In the genomic region with DNA sequence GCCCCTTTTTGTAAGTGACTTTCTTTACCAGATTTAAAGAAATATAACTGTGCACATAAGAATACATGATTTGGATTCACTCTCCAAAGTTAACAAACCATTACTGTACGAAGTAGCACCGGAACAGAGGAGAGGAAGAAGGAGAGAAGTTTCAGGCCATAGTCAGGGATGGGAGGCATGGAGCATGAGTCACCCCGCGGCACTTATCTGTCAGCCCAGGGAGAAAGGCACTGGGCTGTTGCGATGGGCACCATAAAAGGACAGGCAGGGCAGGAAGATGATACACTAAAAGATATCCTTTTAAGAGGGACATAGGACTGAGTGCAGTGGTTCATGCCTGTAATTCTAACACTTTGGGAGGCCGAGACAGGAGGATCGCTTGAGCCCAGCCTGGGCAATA, we compare ENCODE assay signal across 12 cellular contexts. TPM values are rescaled to one million over a fixed set of nuclear protein-coding genes. Genes with fewer than 3 reads are reported as not detected.
A peak's percentile ranks its signal among the peaks of the same experiment; 100 is the strongest.
DNase-seq lines count a peak whose midpoint lies in the region; ATAC-seq and TF ChIP-seq lines count a peak whose summit lies in the region.
"Had no signal": no experiment of that assay in that cellular context is flagged by ENCODE, and none has a peak within 500 bp of the region (broad histone marks: within the 10 kb centered on the region; RNA-seq: fewer than 3 reads in every experiment).

No MANE protein-coding gene starts in this region.

- peaks cover 3% of the 10 kb centered on the region for H4K20me1 ChIP-seq in smooth muscle cell (ENCODE audit: low read depth)

- H3K27ac ChIP-seq in adrenal gland: peak overlapping the region in 4 of 5 donors; percentile 60 to 81 (median 74)
- peak overlapping the region; percentile 70 to 89 for H3K27ac ChIP-seq in right atrium auricular region
- H3K27ac ChIP-seq in smooth muscle cell (ENCODE audit: low read depth): peak overlapping the region; percentile 66

- H3K4me1 ChIP-seq in adrenal gland (replicated peaks in 1 of 2) (peaks cover 8 to 15% of the 10 kb centered on the region in 2 donors), right atrium auricular region (peaks cover 0 to 15% of the 10 kb centered on the region in 2 donors), smooth muscle cell (ENCODE audit: low read depth) (no peaks in the 10 kb centered on the region)

- no peak overlapping the region for H3K4me2 ChIP-seq in smooth muscle cell

- intact Hi-C loops in adrenal gland (cut with DNase I): loop anchor here in 1 of 2 donors (5.0 kb wide), 1 partner anchor 105 kb away; a partner anchor contains a TSS

- H3K27me3 ChIP-seq in adrenal gland: no peaks in the 10 kb centered on the region
- H3K27me3 ChIP-seq in right atrium auricular region: no peaks in the 10 kb centered on the region
- H3K27me3 ChIP-seq in smooth muscle cell (ENCODE audit: low read depth): no peaks in the 10 kb centered on the region

- H3K9me3 Mint-ChIP-seq in HFFc6: no peaks in the 10 kb centered on the region
- H3K9me3 Mint-ChIP-seq: naive B cell had no signal

- H2AFZ ChIP-seq in smooth muscle cell (ENCODE audit: low read depth): no peak overlapping the region

- H3K4me1 Mint-ChIP-seq in HFFc6 (ENCODE audit: low read depth): peaks cover 35% of the 10 kb centered on the region
- H3K4me1 Mint-ChIP-seq: naive B cell had no signal

- H3K36me3 ChIP-seq in adrenal gland (replicated peaks in 1 of 2) (peaks cover 0 to 5% of the 10 kb centered on the region in 2 donors), right atrium auricular region (peaks cover 17% of the 10 kb centered on the region), smooth muscle cell (ENCODE audit: low read depth) (no peaks in the 10 kb centered on the region)

- no peak overlapping the region for H3K9ac ChIP-seq in smooth muscle cell (ENCODE audit: low read depth)

- H3K4me3 ChIP-seq in adrenal gland: no peak overlapping the region
- H3K4me3 ChIP-seq in right atrium auricular region: no peak overlapping the region
- H3K4me3 ChIP-seq in smooth muscle cell: no peak overlapping the region

- H3K4me3 Mint-ChIP-seq in HFFc6: no peak overlapping the region
- H3K4me3 Mint-ChIP-seq: naive B cell had no signal

- no peaks in the 10 kb centered on the region for H3K27me3 Mint-ChIP-seq in HFFc6 (ENCODE audit: insufficient read depth)
- H3K27me3 Mint-ChIP-seq: naive B cell had no signal

- no peak for TF ChIP-seq POLR2A in adrenal gland (IDR thresholded peaks at IDR 0.05)

- H3K9me3 ChIP-seq in adrenal gland (replicated peaks in 1 of 3) (no peaks in the 10 kb centered on the region), right atrium auricular region (no peaks in the 10 kb centered on the region), smooth muscle cell (replicated peaks; ENCODE audit: low read depth) (no peaks in the 10 kb centered on the region)

- H3F3A ChIP-seq in smooth muscle cell (ENCODE audit: low read depth): peaks cover 20% of the 10 kb centered on the region

- peak overlapping the region; percentile 72 for H3K27ac Mint-ChIP-seq in HFFc6

- ATAC-seq in HG03469 (IDR thresholded peaks at IDR 0.05; ENCODE audit: unreplicated experiment) (no peak), GM19452 (IDR thresholded peaks at IDR 0.05; ENCODE audit: unreplicated experiment) (no peak), GM18870 (IDR thresholded peaks at IDR 0.05; ENCODE audit: unreplicated experiment) (no peak), GM18511 (IDR thresholded peaks at IDR 0.05; ENCODE audit: unreplicated experiment) (no peak)

- peak; percentile 39 for DNase-seq in HFFc6
- peak; percentile 51 to 89 (median 82) for DNase-seq in adrenal gland
- no peak for DNase-seq in right atrium auricular region (ENCODE audit: low spot score)
- DNase-seq in smooth muscle cell (lab: John Stamatoyannopoulos, UW; ENCODE audit: unreplicated experiment): no peak
- DNase-seq: activated CD4-positive, alpha-beta T cell treated with anti-CD3 and anti-CD28 coated beads, Interleukin-2, amount 50 U/mL, for 1 hour; activated naive CD4-positive, alpha-beta T cell treated with anti-CD3 and anti-CD28 coated beads, Interleukin-2, amount 50 U/mL, for 16 hours; KBM-7; naive B cell had no signal

- H3K79me2 ChIP-seq in smooth muscle cell (ENCODE audit: low read depth): no peaks in the 10 kb centered on the region

- WGBS in adrenal gland, 4 donors: 47 to 61% (median 51%) methylated on average over 7 of the region's 7 CpGs
- 12% methylated on average over 7 of the region's 7 CpGs for WGBS in smooth muscle cell (ENCODE audit: low lambda C conversion rate)

- no peaks in the 10 kb centered on the region for H3K36me3 Mint-ChIP-seq in HFFc6 (ENCODE audit: low read depth)
- H3K36me3 Mint-ChIP-seq: naive B cell had no signal

- TF ChIP-seq CTCF in HFFc6 (IDR thresholded peaks at IDR 0.05): no peak
- TF ChIP-seq CTCF in adrenal gland (IDR thresholded peaks at IDR 0.05): no peak
- no peak for TF ChIP-seq CTCF in right atrium auricular region (IDR thresholded peaks at IDR 0.05)
- TF ChIP-seq CTCF in smooth muscle cell (IDR thresholded peaks at IDR 0.05; ENCODE audit: borderline replicate concordance, insufficient read depth, poor library complexity, severe bottlenecking): no peak

RNA-seq across cellular contexts. Expression of a gene that starts 37.0 kb away (rescaled TPM):
- 10 to 100 TPM; 11.9 to 17.4 (median 15.0) TPM for total RNA-seq in HFFc6 (2021; fragmentation: NEBNext Ultra II Directional; extraction: Animal tissue kit (Norgen Biotek cat#: 25700))
- 10 to 100 TPM; 11.1 to 42.0 (median 25.6) TPM for total RNA-seq in adrenal gland
- polyA plus RNA-seq in adrenal gland: 10 to 100 TPM; 10.9 to 20.4 (median 16.2) TPM
- total RNA-seq in right atrium auricular region: 10 to 100 TPM; 13.6 to 14.6 TPM
- 45.4 and 76.8 TPM in 2 replicates for total RNA-seq in smooth muscle cell
- 25.0 and 27.0 TPM in 2 replicates for polyA plus RNA-seq in smooth muscle cell

RNA-seq across cellular contexts. Expression of a gene that starts 38.9 kb away (rescaled TPM):
- total RNA-seq in HFFc6 (2021; fragmentation: NEBNext Ultra II Directional; extraction: Animal tissue kit (Norgen Biotek cat#: 25700)): 10 to 100 TPM; 11.1 to 18.4 (median 15.1) TPM
- total RNA-seq in adrenal gland (10 to 100 TPM; 17.8 to 49.8 (median 23.3) TPM), right atrium auricular region (10 to 100 TPM; 29.8 to 34.5 TPM), smooth muscle cell (28.8 and 53.5 TPM in 2 replicates)
- polyA plus RNA-seq in adrenal gland (10 to 100 TPM in 1 of 3 donors, 1 to 10 TPM in 2; 4.4 to 20.6 (median 7.0) TPM), smooth muscle cell (22.2 and 26.5 TPM in 2 replicates)

Comparison
In these comparisons a context has a peak if more than half of its experiments do, and no peak if none do; other contexts are left out.
1. DNase-seq: peak in HFFc6 (single experiment) and adrenal gland (7 of 7); none in right atrium auricular region (single experiment) and smooth muscle cell (single experiment).
2. Peak in every context shown above with its lines, with median percentiles within 50 percentile points of each other: H3K27ac ChIP-seq.